Comparison of ENCODE assay signal across 7 cellular contexts in genomic region chr19:50724522-50725217, GRCh38. TPM values are rescaled to one million over a fixed set of nuclear protein-coding genes. Genes with fewer than 3 reads are reported as not detected.
A peak's percentile ranks its signal among the peaks of the same experiment; 100 is the strongest.
DNase-seq lines count a peak whose midpoint lies in the region; ATAC-seq, FAIRE-seq and TF ChIP-seq lines count a peak whose summit lies in the region.

No MANE protein-coding gene starts in this region.

- CTCF ChIA-PET in HepG2 (lab: Yijun Ruan, JAX; ENCODE audit: low intra/inter-chr PET ratio, low total read pairs) = interaction anchor here (1.4 kb wide), 1 partner anchor 59 kb away, joined by 5 read pairs; no protein-coding TSS in a partner anchor

- ATAC-seq in GM18517 (IDR thresholded peaks at IDR 0.05; ENCODE audit: unreplicated experiment) (peak; percentile 81), HG03135 (IDR thresholded peaks at IDR 0.05; ENCODE audit: unreplicated experiment) (peak; percentile 63), HepG2 (peak; percentile 80)

- no peaks in the 10 kb centered on the region for H3K79me2 ChIP-seq in HepG2 (ENCODE audit: insufficient read depth, low read length)

- H3K36me3 ChIP-seq in HepG2 (replicated peaks in 1 of 2; ENCODE audit: control insufficient read depth in 1 of 2, insufficient read depth in 2 of 2, low read length in 2 of 2) = no peaks in the 10 kb centered on the region

- H3K4me3 Mint-ChIP-seq in dendritic cell treated with granulocyte-macrophage colony-stimulating factor and Interleukin-4, amounts not matched to agents 40 ng/mL and 50 ng/mL, for 4 days = peak overlapping the region; percentile 87

- no peaks in the 10 kb centered on the region for H3K9me3 Mint-ChIP-seq in dendritic cell treated with granulocyte-macrophage colony-stimulating factor and Interleukin-4, amounts not matched to agents 40 ng/mL and 50 ng/mL, for 4 days

- no peak overlapping the region for H3K9ac ChIP-seq in HepG2 (ENCODE audit: insufficient read depth, low read depth, low read length)

- no peak for FAIRE-seq in HepG2 (lab: Jason Lieb, UNC)

- no peak for TF ChIP-seq POLR2A in HepG2 (IDR thresholded peaks at IDR 0.05; ENCODE audit: insufficient read depth in 1 of 2, low read depth in 2 of 2, low read length in 2 of 2)

- no TSS peak for BruUV-seq in HepG2 (replicated peaks; lab: Mats Ljungman, UMichigan)

- in situ Hi-C loops in HepG2 (cut with HindIII; ENCODE audit: extremely low pct_ligation_motif_present, low pct_unique_long_range_greater_than_20kb) = no loop called here

- TF ChIP-seq CTCF in HepG2 (CRISPR knock-in tag; IDR thresholded peaks at IDR 0.05) = peak; percentile 73

- peaks cover 9 to 50% of the 10 kb centered on the region in 2 experiments for H3K27me3 ChIP-seq in HepG2 (ENCODE audit: control insufficient read depth in 1 of 2, insufficient read depth in 2 of 2, low read length in 2 of 2)

- peak overlapping the region; percentile 74 for H3K27ac Mint-ChIP-seq in dendritic cell treated with granulocyte-macrophage colony-stimulating factor and Interleukin-4, amounts not matched to agents 40 ng/mL and 50 ng/mL, for 4 days

- POLR2A ChIA-PET in HepG2 (lab: Yijun Ruan, JAX) = interaction anchor here (1.0 kb wide), 1 partner anchor 80 kb away, joined by 3 read pairs; no protein-coding TSS in a partner anchor

- peak; percentile 68 for TF ChIP-seq RAD21 in HepG2 (CRISPR knock-in tag; IDR thresholded peaks at IDR 0.05)

- TF ChIP-seq EP300 in HepG2 (IDR thresholded peaks at IDR 0.05; ENCODE audit: low read depth in 2 of 2, low read length in 2 of 2) (no peak), HepG2 (CRISPR knock-in tag; IDR thresholded peaks at IDR 0.05; ENCODE audit: borderline replicate concordance) (no peak)

- H3K27me3 Mint-ChIP-seq in dendritic cell treated with granulocyte-macrophage colony-stimulating factor and Interleukin-4, amounts not matched to agents 40 ng/mL and 50 ng/mL, for 4 days = peaks cover 82% of the 10 kb centered on the region

- intact Hi-C loops in dendritic cell treated with granulocyte-macrophage colony-stimulating factor and Interleukin-4, amounts not matched to agents 40 ng/mL and 50 ng/mL, for 4 days (cut with micrococcal nuclease) = loop anchor here (10.0 kb wide), 1 partner anchor 80 kb away; no protein-coding TSS in a partner anchor
- intact Hi-C loops in HepG2 (cut with micrococcal nuclease; ENCODE audit: unreplicated experiment) = loop anchor here (5.0 kb wide), 1 partner anchor 58 kb away; no protein-coding TSS in a partner anchor

- H3K4me3 ChIP-seq in HepG2 (replicated peaks in 1 of 3; ENCODE audit: insufficient read depth in 1 of 3, low read depth in 2 of 3, low read length in 3 of 3) = peak overlapping the region; percentile 34 to 69 (median 43); a peak in 5 of 6 replicates

- no peak overlapping the region for H3K27ac ChIP-seq in HepG2 (ENCODE audit: extremely low read length, insufficient read depth, low read length)

- H2AFZ ChIP-seq in HepG2 (ENCODE audit: low read length) = no peak overlapping the region

- peak overlapping the region; percentile 74 for H3K4me2 ChIP-seq in HepG2 (ENCODE audit: low read depth, low read length)

- DNase-seq in NCI-H446 (lab: John Stamatoyannopoulos, UW) (peak; percentile 97 to 100), HepG2 (ENCODE audit: low spot score) (peak; percentile 38)
- DNase-seq in activated CD4-positive, alpha-beta T cell treated with anti-CD3 and anti-CD28 coated beads, Interleukin-2, amount 50 U/mL, for 24 hours (ENCODE audit: low read depth in 1 of 2, low spot score in 1 of 2) = peak; percentile 67 to 91
- peak; percentile 91 for DNase-seq in stimulated activated CD4-positive, alpha-beta T cell treated with anti-CD3 and anti-CD28 coated beads, Interleukin-2, amount 100 ng/mL, for 4 hours (ENCODE audit: low read depth)

- H3K9me3 ChIP-seq in HepG2 (ENCODE audit: low read length) = no peaks in the 10 kb centered on the region

- H4K20me1 ChIP-seq in HepG2 (ENCODE audit: insufficient read depth, low read length) = no peaks in the 10 kb centered on the region

- H3K36me3 Mint-ChIP-seq in dendritic cell treated with granulocyte-macrophage colony-stimulating factor and Interleukin-4, amounts not matched to agents 40 ng/mL and 50 ng/mL, for 4 days (ENCODE audit: low read depth) = peaks cover 5% of the 10 kb centered on the region

- 31% methylated on average over 43 of the region's 65 CpGs for whole genome bisulfite sequencing in HepG2 (ENCODE audit: low lambda C conversion rate)

- no peaks in the 10 kb centered on the region for H3K4me1 ChIP-seq in HepG2 (ENCODE audit: insufficient read depth, low read length)

- peaks cover 54% of the 10 kb centered on the region for H3K4me1 Mint-ChIP-seq in dendritic cell treated with granulocyte-macrophage colony-stimulating factor and Interleukin-4, amounts not matched to agents 40 ng/mL and 50 ng/mL, for 4 days (ENCODE audit: low read depth)

RNA-seq across cellular contexts. Expression of gene CLEC11A, which starts 1.5 kb away (rescaled TPM):
- total RNA-seq in HepG2 (2016; rRNA removed; fragmentation: Illumina TruSeq; extraction: Trizol) = not detected in 2 replicates
- not detected in 2 replicates for total RNA-seq in HepG2 (2016; cell fraction: cytosol; rRNA removed; fragmentation: Illumina TruSeq; extraction: Trizol; ENCODE audit: low read depth)
- not detected in 2 replicates for total RNA-seq in HepG2 (2016; cell fraction: insoluble cytoplasmic fraction; rRNA removed; fragmentation: Illumina TruSeq; extraction: Trizol)
- total RNA-seq in HepG2 (2016; cell fraction: membrane; rRNA removed; fragmentation: Illumina TruSeq; extraction: Trizol) = not detected in 2 replicates
- total RNA-seq in HepG2 (2016; cell fraction: nucleus; rRNA removed; fragmentation: Illumina TruSeq; extraction: Trizol) = not detected in 2 replicates
- not detected in 2 replicates for polyA plus RNA-seq in HepG2 (2011; rRNA removed)
- polyA plus RNA-seq in HepG2 (2011; cell fraction: cytosol; rRNA removed) = not detected in 2 replicates
- not detected in 2 replicates for polyA plus RNA-seq in HepG2 (2011; cell fraction: nucleus; rRNA removed)
- polyA plus RNA-seq in HepG2 (2012) = not detected in 2 replicates
- not detected in 2 replicates for polyA plus RNA-seq in HepG2 (2016; cell fraction: cytosol; fragmentation: Illumina TruSeq; extraction: Trizol; ENCODE audit: low read depth)
- polyA plus RNA-seq in HepG2 (2016; cell fraction: insoluble cytoplasmic fraction; fragmentation: Illumina TruSeq; extraction: Trizol; ENCODE audit: low read depth) = not detected in 2 replicates
- not detected in 2 replicates for polyA plus RNA-seq in HepG2 (2016; cell fraction: membrane; fragmentation: Illumina TruSeq; extraction: Trizol; ENCODE audit: low read depth)
- not detected in 2 replicates for polyA plus RNA-seq in HepG2 (2016; cell fraction: nucleus; fragmentation: Illumina TruSeq; extraction: Trizol; ENCODE audit: insufficient read depth, low read depth)
- not detected in 2 replicates for polyA minus RNA-seq in HepG2 (2011; rRNA and poly(A)+ RNA removed; ENCODE audit: low replicate concordance)
- polyA minus RNA-seq in HepG2 (2011; cell fraction: cytosol; rRNA and poly(A)+ RNA removed) = not detected in 2 replicates
- polyA minus RNA-seq in HepG2 (2011; cell fraction: nucleus; rRNA and poly(A)+ RNA removed) = not detected in 2 replicates

RNA-seq across cellular contexts. Expression of gene SHANK1, which starts 5.1 kb away (rescaled TPM):
- total RNA-seq in HepG2 (2016; rRNA removed; fragmentation: Illumina TruSeq; extraction: Trizol) = not detected in 2 replicates
- total RNA-seq in HepG2 (2016; cell fraction: cytosol; rRNA removed; fragmentation: Illumina TruSeq; extraction: Trizol; ENCODE audit: low read depth) = not detected in 2 replicates
- not detected in 2 replicates for total RNA-seq in HepG2 (2016; cell fraction: insoluble cytoplasmic fraction; rRNA removed; fragmentation: Illumina TruSeq; extraction: Trizol)
- not detected in 2 replicates for total RNA-seq in HepG2 (2016; cell fraction: membrane; rRNA removed; fragmentation: Illumina TruSeq; extraction: Trizol)
- total RNA-seq in HepG2 (2016; cell fraction: nucleus; rRNA removed; fragmentation: Illumina TruSeq; extraction: Trizol) = not detected in 2 replicates
- not detected in 2 replicates for polyA plus RNA-seq in HepG2 (2011; rRNA removed)
- polyA plus RNA-seq in HepG2 (2011; cell fraction: cytosol; rRNA removed) = not detected in 2 replicates
- not detected in 2 replicates for polyA plus RNA-seq in HepG2 (2011; cell fraction: nucleus; rRNA removed)
- polyA plus RNA-seq in HepG2 (2012) = not detected in 2 replicates
- not detected in 2 replicates for polyA plus RNA-seq in HepG2 (2016; cell fraction: cytosol; fragmentation: Illumina TruSeq; extraction: Trizol; ENCODE audit: low read depth)
- polyA plus RNA-seq in HepG2 (2016; cell fraction: insoluble cytoplasmic fraction; fragmentation: Illumina TruSeq; extraction: Trizol; ENCODE audit: low read depth) = not detected in 2 replicates
- polyA plus RNA-seq in HepG2 (2016; cell fraction: membrane; fragmentation: Illumina TruSeq; extraction: Trizol; ENCODE audit: low read depth) = not detected in 2 replicates
- polyA plus RNA-seq in HepG2 (2016; cell fraction: nucleus; fragmentation: Illumina TruSeq; extraction: Trizol; ENCODE audit: insufficient read depth, low read depth) = not detected in 2 replicates
- polyA minus RNA-seq in HepG2 (2011; rRNA and poly(A)+ RNA removed; ENCODE audit: low replicate concordance) = not detected in 2 replicates
- not detected in 2 replicates for polyA minus RNA-seq in HepG2 (2011; cell fraction: cytosol; rRNA and poly(A)+ RNA removed)
- not detected in 2 replicates for polyA minus RNA-seq in HepG2 (2011; cell fraction: nucleus; rRNA and poly(A)+ RNA removed)

RNA-seq across cellular contexts. Expression of gene GPR32, which starts 45.6 kb away (rescaled TPM):
- not detected in 2 replicates for total RNA-seq in HepG2 (2016; rRNA removed; fragmentation: Illumina TruSeq; extraction: Trizol)
- not detected in 2 replicates for total RNA-seq in HepG2 (2016; cell fraction: cytosol; rRNA removed; fragmentation: Illumina TruSeq; extraction: Trizol; ENCODE audit: low read depth)
- total RNA-seq in HepG2 (2016; cell fraction: insoluble cytoplasmic fraction; rRNA removed; fragmentation: Illumina TruSeq; extraction: Trizol) = not detected in 2 replicates
- total RNA-seq in HepG2 (2016; cell fraction: membrane; rRNA removed; fragmentation: Illumina TruSeq; extraction: Trizol) = not detected in 2 replicates
- total RNA-seq in HepG2 (2016; cell fraction: nucleus; rRNA removed; fragmentation: Illumina TruSeq; extraction: Trizol) = not detected in 2 replicates
- polyA plus RNA-seq in HepG2 (2011; rRNA removed) = not detected in 2 replicates
- not detected in 2 replicates for polyA plus RNA-seq in HepG2 (2011; cell fraction: cytosol; rRNA removed)
- polyA plus RNA-seq in HepG2 (2011; cell fraction: nucleus; rRNA removed) = not detected in 2 replicates
- polyA plus RNA-seq in HepG2 (2012) = not detected in 2 replicates
- polyA plus RNA-seq in HepG2 (2016; cell fraction: cytosol; fragmentation: Illumina TruSeq; extraction: Trizol; ENCODE audit: low read depth) = not detected in 2 replicates
- not detected in 2 replicates for polyA plus RNA-seq in HepG2 (2016; cell fraction: insoluble cytoplasmic fraction; fragmentation: Illumina TruSeq; extraction: Trizol; ENCODE audit: low read depth)
- polyA plus RNA-seq in HepG2 (2016; cell fraction: membrane; fragmentation: Illumina TruSeq; extraction: Trizol; ENCODE audit: low read depth) = not detected in 2 replicates
- polyA plus RNA-seq in HepG2 (2016; cell fraction: nucleus; fragmentation: Illumina TruSeq; extraction: Trizol; ENCODE audit: insufficient read depth, low read depth) = not detected in 2 replicates
- 0.16 TPM in 1 of 2 replicates, not detected in the other for polyA minus RNA-seq in HepG2 (2011; rRNA and poly(A)+ RNA removed; ENCODE audit: low replicate concordance)
- polyA minus RNA-seq in HepG2 (2011; cell fraction: cytosol; rRNA and poly(A)+ RNA removed) = not detected in 2 replicates
- polyA minus RNA-seq in HepG2 (2011; cell fraction: nucleus; rRNA and poly(A)+ RNA removed) = not detected in 2 replicates

Comparison
In these comparisons a context has a peak if more than half of its experiments do, and no peak if none do; other contexts are left out.
1. DNase-seq: peak in every context shown above with its lines; median percentile 98 in NCI-H446; 91 in stimulated activated CD4-positive, alpha-beta T cell treated with anti-CD3 and anti-CD28 coated beads, Interleukin-2, amount 100 ng/mL, for 4 hours; 79 in activated CD4-positive, alpha-beta T cell treated with anti-CD3 and anti-CD28 coated beads, Interleukin-2, amount 50 U/mL, for 24 hours; 38 in HepG2.